Comparison of ENCODE assay signal across 13 cellular contexts in genomic region chr14:74574706-74575105, GRCh38. TPM values are rescaled to one million over a fixed set of nuclear protein-coding genes. Genes with fewer than 3 reads are reported as not detected.
DNase-seq lines count a peak whose midpoint lies in the region; ATAC-seq and TF ChIP-seq lines count a peak whose summit lies in the region.
"Had no signal": no experiment of that assay in that cellular context is flagged by ENCODE, and none has a peak within 500 bp of the region (broad histone marks: within the 10 kb centered on the region; RNA-seq: fewer than 3 reads in every experiment).

No MANE protein-coding gene starts in this region.

- H3K9me3 ChIP-seq in T-helper 17 cell (ENCODE audit: control insufficient read depth, low read length, poor library complexity, severe bottlenecking) (no peaks in the 10 kb centered on the region), thoracic aorta (no peaks in the 10 kb centered on the region)
- H3K9me3 ChIP-seq: SJCRH30 had no signal

- H3K27me3 ChIP-seq in foreskin keratinocyte = no peaks in the 10 kb centered on the region
- no peaks in the 10 kb centered on the region for H3K27me3 ChIP-seq in thoracic aorta (replicated peaks; ENCODE audit: insufficient read depth)
- H3K27me3 ChIP-seq: SJCRH30 had no signal

- H3K27ac ChIP-seq in foreskin keratinocyte (peak overlapping the region; percentile 52), thoracic aorta (peak overlapping the region; percentile 94 to 96)
- H3K27ac ChIP-seq: SJCRH30 had no signal

- H3K4me3 Mint-ChIP-seq in T-helper 17 cell = no peak overlapping the region
- H3K4me3 Mint-ChIP-seq in activated naive CD4-positive, alpha-beta T cell treated with anti-CD3 and anti-CD28 coated beads for 36 hours = no peak overlapping the region
- H3K4me3 Mint-ChIP-seq: activated B cell treated with CpG ODN at 0.5 μM for 24 hours had no signal

- no peaks in the 10 kb centered on the region for H3K27me3 Mint-ChIP-seq in T-helper 17 cell
- peaks cover 9% of the 10 kb centered on the region for H3K27me3 Mint-ChIP-seq in activated naive CD4-positive, alpha-beta T cell treated with anti-CD3 and anti-CD28 coated beads for 36 hours (ENCODE audit: low read depth)

- H3K4me1 ChIP-seq in foreskin keratinocyte (peaks cover 70% of the 10 kb centered on the region), thoracic aorta (ENCODE audit: control insufficient read depth in 1 of 2, low read depth in 2 of 2) (peaks cover 75 to 100% of the 10 kb centered on the region in 2 donors)

- DNase-seq in NOMO-1 treated with DMSO at 0.1 percent for 48 hours (lab: John Stamatoyannopoulos, UW; ENCODE audit: unreplicated experiment) (peak; percentile 14), NOMO-1 treated with dmso at 0.1 percent for 144 hours (lab: John Stamatoyannopoulos, UW; ENCODE audit: unreplicated experiment) (no peak), T-helper 17 cell (no peak), foreskin keratinocyte (peak; percentile 43 to 55), thoracic aorta (ENCODE audit: low spot score) (no peak)
- DNase-seq in activated naive CD4-positive, alpha-beta T cell treated with anti-CD3 and anti-CD28 coated beads for 36 hours = no peak
- DNase-seq in effector CD8-positive, alpha-beta T cell (lab: John Stamatoyannopoulos, UW) = no peak
- DNase-seq: activated B cell treated with CpG ODN at 0.5 μM for 24 hours; activated T-cell treated with anti-CD3 and anti-CD28 coated beads, Interleukin-2, amount 50 U/mL, for 1 hour; hippocampal formation; NCI-H446 treated with DMSO at 0.1 percent for 48 hours; SJCRH30 had no signal

- no peak for ATAC-seq in T-helper 17 cell
- ATAC-seq in foreskin keratinocyte = no peak
- no peak for ATAC-seq in thoracic aorta (ENCODE audit: insufficient number of reproducible peaks, low FRiP score, low read depth)
- ATAC-seq in GM18505 (IDR thresholded peaks at IDR 0.05; ENCODE audit: unreplicated experiment) = no peak

- H3K4me1 Mint-ChIP-seq in T-helper 17 cell = peaks cover 36% of the 10 kb centered on the region
- H3K4me1 Mint-ChIP-seq in activated naive CD4-positive, alpha-beta T cell treated with anti-CD3 and anti-CD28 coated beads for 36 hours (ENCODE audit: low read depth) = peaks cover 41% of the 10 kb centered on the region
- H3K4me1 Mint-ChIP-seq: activated B cell treated with CpG ODN at 0.5 μM for 24 hours had no signal

- no peak for TF ChIP-seq POLR2A in GM18505 (IDR thresholded peaks at IDR 0.05; ENCODE audit: borderline replicate concordance, extremely low read depth, insufficient read depth, insufficient read length)

- H3K9me3 Mint-ChIP-seq in activated naive CD4-positive, alpha-beta T cell treated with anti-CD3 and anti-CD28 coated beads for 36 hours = no peaks in the 10 kb centered on the region
- H3K9me3 Mint-ChIP-seq: activated B cell treated with CpG ODN at 0.5 μM for 24 hours had no signal

- H3K27ac Mint-ChIP-seq in T-helper 17 cell = peak overlapping the region; percentile 71
- no peak overlapping the region for H3K27ac Mint-ChIP-seq in activated naive CD4-positive, alpha-beta T cell treated with anti-CD3 and anti-CD28 coated beads for 36 hours
- H3K27ac Mint-ChIP-seq: activated B cell treated with CpG ODN at 0.5 μM for 24 hours had no signal

- intact Hi-C loops in activated naive CD4-positive, alpha-beta T cell treated with anti-CD3 and anti-CD28 coated beads for 36 hours (cut with micrococcal nuclease) = loop anchor here (5.0 kb wide), 1 partner anchor 812 kb away; a partner anchor contains a TSS

- CTCF ChIA-PET in activated naive CD4-positive, alpha-beta T cell treated with anti-CD3 and anti-CD28 coated beads for 36 hours (lab: Charles Lee) = interaction anchor here (1.1 to 1.7 kb wide), 2 partner anchors 38 to 42 kb away, joined by 5 to 7 read pairs; partner anchors contain the start of gene LTBP2

- H3K4me3 ChIP-seq in thoracic aorta = no peak overlapping the region
- H3K4me3 ChIP-seq: SJCRH30 had no signal

- TF ChIP-seq CTCF in foreskin keratinocyte (conservative IDR thresholded peaks at IDR 0.05) (no peak), thoracic aorta (IDR thresholded peaks at IDR 0.05) (no peak)

- no peaks in the 10 kb centered on the region for H3K36me3 Mint-ChIP-seq in T-helper 17 cell (ENCODE audit: low read depth)
- no peaks in the 10 kb centered on the region for H3K36me3 Mint-ChIP-seq in activated naive CD4-positive, alpha-beta T cell treated with anti-CD3 and anti-CD28 coated beads for 36 hours (ENCODE audit: low read depth)

- H3K36me3 ChIP-seq in thoracic aorta = peaks cover 3% of the 10 kb centered on the region
- H3K36me3 ChIP-seq: SJCRH30 had no signal

RNA-seq across cellular contexts. Expression of gene LTBP2, which starts 37.3 kb away (rescaled TPM):
- total RNA-seq in T-helper 17 cell (under 1 TPM; 0.34 to 0.57 TPM), foreskin keratinocyte (78.2 and 131 TPM in 2 replicates), thoracic aorta (100 to 1,000 TPM; 674 to 973 TPM)
- 26.5 and 35.0 TPM in 2 replicates for polyA plus RNA-seq in foreskin keratinocyte
- total RNA-seq in activated naive CD4-positive, alpha-beta T cell treated with anti-CD3 and anti-CD28 coated beads for 36 hours = under 1 TPM; 0.32 to 0.55 TPM

Comparison
In these comparisons a context has a peak if more than half of its experiments do, and no peak if none do; other contexts are left out.
1. DNase-seq: peak in NOMO-1 treated with DMSO at 0.1 percent for 48 hours (single experiment) and foreskin keratinocyte (2 of 2); none in NOMO-1 treated with dmso at 0.1 percent for 144 hours (single experiment), T-helper 17 cell (0 of 3), thoracic aorta (single experiment), activated naive CD4-positive, alpha-beta T cell treated with anti-CD3 and anti-CD28 coated beads for 36 hours (single experiment) and effector CD8-positive, alpha-beta T cell (single experiment).
2. RNA of gene LTBP2, which starts 37.3 kb away (total RNA-seq): 674 to 973 TPM in thoracic aorta and 78.2 to 131 TPM in foreskin keratinocyte; 0.34 to 0.57 TPM in T-helper 17 cell and 0.32 to 0.55 TPM in activated naive CD4-positive, alpha-beta T cell treated with anti-CD3 and anti-CD28 coated beads for 36 hours; every median in the first group is over 10 times any median in the second.